ENCODE assay signal across 22 cellular contexts in the genomic region with DNA sequence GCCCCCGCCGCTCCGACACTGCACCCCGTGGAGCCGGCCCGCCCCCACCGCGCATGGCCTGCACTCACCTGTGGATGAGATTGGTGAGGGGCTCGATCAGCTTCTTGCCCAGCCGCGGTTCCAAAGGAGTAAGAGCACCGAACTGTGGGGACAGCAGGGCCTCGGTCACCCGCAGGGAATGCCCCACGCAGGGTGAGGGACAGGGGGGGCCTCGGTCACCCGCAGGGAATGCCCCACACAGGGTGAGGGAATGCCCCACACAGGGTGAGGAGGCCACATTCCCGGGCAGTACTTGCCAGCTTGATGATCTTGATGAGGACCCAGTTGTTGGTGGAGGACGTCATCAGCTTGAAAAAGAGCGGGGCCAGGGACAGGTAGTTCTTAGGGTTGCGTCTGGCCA.
"Had no signal": no experiment of that assay in that cellular context is flagged by ENCODE, and none has a peak within 500 bp of the region (broad histone marks: within the 10 kb centered on the region; RNA-seq: fewer than 3 reads in every experiment).

No MANE protein-coding gene starts in this region.

- H3K27me3 ChIP-seq: esophagus muscularis mucosa, gastrocnemius medialis, hepatocyte, sigmoid colon, upper lobe of left lung, uterus had no signal

- H3K4me2 ChIP-seq: hepatocyte had no signal

- H3K4me3 Mint-ChIP-seq: dendritic cell treated with granulocyte-macrophage colony-stimulating factor and Interleukin-4, amounts not matched to agents 40 ng/mL and 50 ng/mL, for 4 days; effector memory CD8-positive, alpha-beta T cell; naive B cell; nephron had no signal

- H3K9me3 Mint-ChIP-seq: dendritic cell treated with granulocyte-macrophage colony-stimulating factor and Interleukin-4, amounts not matched to agents 40 ng/mL and 50 ng/mL, for 4 days; effector memory CD8-positive, alpha-beta T cell; naive B cell; nephron had no signal

- H3K9me3 ChIP-seq: esophagus muscularis mucosa, gastrocnemius medialis, lower lobe of right lung, psoas muscle, sigmoid colon, upper lobe of left lung, uterus had no signal

- ATAC-seq: effector memory CD8-positive, alpha-beta T cell; left lobe of liver; lower lobe of right lung had no signal

- H3K4me1 Mint-ChIP-seq: nephron had no signal

- H3K36me3 ChIP-seq: uterus had no signal

- H3K4me1 ChIP-seq: gastrocnemius medialis, lower lobe of right lung, psoas muscle, sigmoid colon, upper lobe of left lung, uterus had no signal

- H3K4me3 ChIP-seq: esophagus muscularis mucosa, gastrocnemius medialis, hepatocyte, lower lobe of right lung, psoas muscle, sigmoid colon, skin epidermis, upper lobe of left lung, uterus had no signal

- H2AFZ ChIP-seq: hepatocyte had no signal

- DNase-seq: cerebellar nuclear complex; effector memory CD8-positive, alpha-beta T cell; kidney glomerular epithelial cell; mesenchymal stem cell; midbrain; naive B cell; retina; sigmoid colon; stimulated activated CD4-positive, alpha-beta T cell treated with anti-CD3 and anti-CD28 coated beads, Interleukin-2, amount 100 ng/mL, for 24 hours; stimulated activated naive CD4-positive, alpha-beta T cell treated with Interleukin-2 at 50 U/mL for 16 hours; uterus had no signal

- H3K27ac ChIP-seq: epithelial cell of prostate, esophagus muscularis mucosa, hepatocyte, lower lobe of right lung, psoas muscle, sigmoid colon, skin epidermis, upper lobe of left lung, uterus had no signal

- H3K27me3 Mint-ChIP-seq: dendritic cell treated with granulocyte-macrophage colony-stimulating factor and Interleukin-4, amounts not matched to agents 40 ng/mL and 50 ng/mL, for 4 days; effector memory CD8-positive, alpha-beta T cell; naive B cell had no signal

- H3K27ac Mint-ChIP-seq: dendritic cell treated with granulocyte-macrophage colony-stimulating factor and Interleukin-4, amounts not matched to agents 40 ng/mL and 50 ng/mL, for 4 days; effector memory CD8-positive, alpha-beta T cell; naive B cell; nephron had no signal
